Comparison of ENCODE assay signal across 12 cellular contexts in genomic region chr7:151019130-151019447, GRCh38. TPM values are rescaled to one million over a fixed set of nuclear protein-coding genes. Genes with fewer than 3 reads are reported as not detected.
DNase-seq lines count a peak whose midpoint lies in the region; ATAC-seq and TF ChIP-seq lines count a peak whose summit lies in the region.
"Had no signal": no experiment of that assay in that cellular context is flagged by ENCODE, and none has a peak within 500 bp of the region (broad histone marks: within the 10 kb centered on the region; RNA-seq: fewer than 3 reads in every experiment).

No MANE protein-coding gene starts in this region.

- H3K9me3 ChIP-seq in CD4-positive, alpha-beta T cell (ENCODE audit: control insufficient read depth, low read length): no peaks in the 10 kb centered on the region
- no peaks in the 10 kb centered on the region for H3K9me3 ChIP-seq in SK-N-MC (ENCODE audit: low read depth, low read length)
- H3K9me3 ChIP-seq in psoas muscle: no peaks in the 10 kb centered on the region

- H3K4me3 ChIP-seq in SK-N-MC (peak overlapping the region; percentile 74), psoas muscle (peak overlapping the region; percentile 51)

- no peak for DNase-seq in CD4-positive, alpha-beta T cell
- DNase-seq in SK-N-MC (ENCODE audit: low read depth, low spot score): no peak
- DNase-seq in glutamatergic neuron: no peak
- no peak for DNase-seq in psoas muscle
- DNase-seq in activated CD4-positive, CD25-positive, alpha-beta regulatory T cell (lab: John Stamatoyannopoulos, UW): no peak
- no peak for DNase-seq in glomerular visceral epithelial cell (ENCODE audit: extremely low spot score)
- DNase-seq in activated effector memory CD4-positive, alpha-beta T cell treated with anti-CD3 and anti-CD28 coated beads, Interleukin-2, amount 50 U/mL, for 16 hours: no peak
- DNase-seq in HEK293T (ENCODE audit: extremely low spot score): no peak
- DNase-seq: activated gamma-delta T cell treated with Interleukin-2 at 50 U/mL for 16 hours; stimulated activated CD4-positive, alpha-beta T cell treated with anti-CD3 and anti-CD28 coated beads, Interleukin-2, amount 100 ng/mL, for 48 hours had no signal

- no peak overlapping the region for H3K27ac ChIP-seq in CD4-positive, alpha-beta T cell (ENCODE audit: low read depth, low read length)
- H3K27ac ChIP-seq in SK-N-MC: no peak overlapping the region
- H3K27ac ChIP-seq in psoas muscle: no peak overlapping the region

- 17 to 21% (median 18%) methylated on average over 13 to 20 of the region's 20 CpGs for WGBS in psoas muscle, 3 donors

- TF ChIP-seq CTCF in CD4-positive, alpha-beta T cell (IDR thresholded peaks at IDR 0.05): no peak
- no peak for TF ChIP-seq CTCF in glutamatergic neuron (IDR thresholded peaks at IDR 0.05; ENCODE audit: partially characterized antibody, unreplicated experiment)
- TF ChIP-seq CTCF in psoas muscle (IDR thresholded peaks at IDR 0.05): no peak

- peak overlapping the region; percentile 82 for H3K4me3 Mint-ChIP-seq in CD4-positive, alpha-beta T cell
- peak overlapping the region; percentile 70 for H3K4me3 Mint-ChIP-seq in glutamatergic neuron (ENCODE audit: unreplicated experiment)

- H3K9me3 Mint-ChIP-seq in CD4-positive, alpha-beta T cell: no peaks in the 10 kb centered on the region
- H3K9me3 Mint-ChIP-seq in glutamatergic neuron (ENCODE audit: unreplicated experiment): peaks cover 31% of the 10 kb centered on the region

- peaks cover 8% of the 10 kb centered on the region for H3K36me3 Mint-ChIP-seq in CD4-positive, alpha-beta T cell (ENCODE audit: low read depth)
- no peaks in the 10 kb centered on the region for H3K36me3 Mint-ChIP-seq in glutamatergic neuron (ENCODE audit: unreplicated experiment)

- no peak overlapping the region for H3K9ac ChIP-seq in SK-N-MC (ENCODE audit: insufficient read length)

- ATAC-seq in CD4-positive, alpha-beta T cell (ENCODE audit: poor library complexity): no peak
- peak in 2 of 4 donors; percentile 3 to 7 for ATAC-seq in psoas muscle

- peak overlapping the region; percentile 47 for H3K27ac Mint-ChIP-seq in CD4-positive, alpha-beta T cell
- H3K27ac Mint-ChIP-seq in glutamatergic neuron (ENCODE audit: unreplicated experiment): peak overlapping the region; percentile 98

- POLR2A ChIA-PET in CD4-positive, alpha-beta T cell (lab: Charles Lee): interaction anchor here (0.6 to 4.7 kb wide), 13 partner anchors 9 to 538 kb away, joined by 3 to 50 read pairs (median 4); partner anchors contain the start of genes ABCB8 and FASTK
- POLR2A ChIA-PET in HEK293T (lab: Yijun Ruan, JAX): interaction anchor here (0.9 to 2.9 kb wide), 4 partner anchors 9 to 99 kb away, joined by 3 to 30 read pairs (median 4); partner anchors contain the start of gene ABCB8

- H3K36me3 ChIP-seq in SK-N-MC (ENCODE audit: insufficient read depth, low read length): no peaks in the 10 kb centered on the region
- no peaks in the 10 kb centered on the region for H3K36me3 ChIP-seq in psoas muscle (ENCODE audit: insufficient read depth in 1 of 2, low read depth in 1 of 2)

- H3K4me1 Mint-ChIP-seq in CD4-positive, alpha-beta T cell (ENCODE audit: low read depth): peaks cover 52% of the 10 kb centered on the region
- peaks cover 37% of the 10 kb centered on the region for H3K4me1 Mint-ChIP-seq in glutamatergic neuron (ENCODE audit: low read depth, unreplicated experiment)

- intact Hi-C loops in CD4-positive, alpha-beta T cell (cut with DNase I, micrococcal nuclease): loop anchor here (5.0 to 10.0 kb wide), 3 partner anchors 38 to 916 kb away; partner anchors contain the start of genes CDK5 (in 2 of the 2) and SLC4A2 (in 2 of the 2)
- intact Hi-C loops in psoas muscle (cut with DNase I): no loop called here

- CTCF ChIA-PET in CD4-positive, alpha-beta T cell (lab: Charles Lee): interaction anchor here (0.8 to 4.6 kb wide), 14 partner anchors 9 to 81 kb away, joined by 3 to 39 read pairs (median 6); partner anchors contain the start of gene ABCB8
- CTCF ChIA-PET in HEK293T (lab: Yijun Ruan, JAX): interaction anchor here (0.5 to 3.9 kb wide), 12 partner anchors 8 to 297 kb away, joined by 3 to 40 read pairs (median 5); partner anchors contain the start of gene ABCB8

- peaks cover 8% of the 10 kb centered on the region for H3K4me1 ChIP-seq in psoas muscle

- peaks cover 10% of the 10 kb centered on the region for H3K27me3 Mint-ChIP-seq in CD4-positive, alpha-beta T cell
- H3K27me3 Mint-ChIP-seq in glutamatergic neuron (ENCODE audit: unreplicated experiment): peaks cover 28% of the 10 kb centered on the region

- peaks cover 7% of the 10 kb centered on the region for H3K27me3 ChIP-seq in CD4-positive, alpha-beta T cell (ENCODE audit: control insufficient read depth, insufficient read depth, low read length)
- peaks cover 0 to 55% (median 3%) of the 10 kb centered on the region in 3 donors for H3K27me3 ChIP-seq in psoas muscle (ENCODE audit: insufficient read depth in 3 of 3, low read length in 2 of 3)

TF ChIP-seq in HEK293T, 16 proteins besides CTCF, POLR2A, EP300 and RAD21:
- no peak for TF ChIP-seq SP1 (IDR thresholded peaks at IDR 0.05)
- TF ChIP-seq NFRKB (IDR thresholded peaks at IDR 0.05): no peak
- TF ChIP-seq ZNF384 (IDR thresholded peaks at IDR 0.05): no peak
- TF ChIP-seq PKNOX1 (IDR thresholded peaks at IDR 0.05): no peak
- no peak for TF ChIP-seq ARNT (IDR thresholded peaks at IDR 0.05)
- TF ChIP-seq L3MBTL2 (conservative IDR thresholded peaks at IDR 0.05): no peak
- TF ChIP-seq BHLHE40 (IDR thresholded peaks at IDR 0.05; ENCODE audit: borderline replicate concordance): no peak

RNA-seq across cellular contexts. Expression of gene ATG9B, which starts 5.2 kb away (rescaled TPM):
- total RNA-seq in CD4-positive, alpha-beta T cell: 10 to 100 TPM; 16.8 to 17.1 TPM
- total RNA-seq in glutamatergic neuron (ENCODE audit: unreplicated experiment) (9.4 TPM), psoas muscle (not detected)
- polyA plus RNA-seq in psoas muscle: under 1 TPM; 0.12 to 0.18 (median 0.18) TPM
- total RNA-seq: lung microvascular endothelial cell had no signal

RNA-seq across cellular contexts. Expression of gene ABCB8, which starts 9.2 kb away (rescaled TPM):
- 10 to 100 TPM; 57.0 to 62.2 TPM for total RNA-seq in CD4-positive, alpha-beta T cell
- total RNA-seq in glutamatergic neuron (ENCODE audit: unreplicated experiment) (57.1 TPM), psoas muscle (10 to 100 TPM; 13.2 to 20.7 (median 19.2) TPM)
- 10 to 100 TPM in 2 of 3 donors, 1 to 10 TPM in 1; 9.3 to 16.6 (median 12.9) TPM for polyA plus RNA-seq in psoas muscle

RNA-seq across cellular contexts. Expression of gene NOS3, which starts 28.3 kb away (rescaled TPM):
- total RNA-seq in CD4-positive, alpha-beta T cell: 1 to 10 TPM; 3.9 to 7.1 TPM
- total RNA-seq in glutamatergic neuron (ENCODE audit: unreplicated experiment) (0.86 TPM), psoas muscle (10 to 100 TPM in 1 of 4 donors, 1 to 10 TPM in 3; 5.8 to 13.2 (median 6.3) TPM)
- polyA plus RNA-seq in psoas muscle: 1 to 10 TPM; 1.4 to 5.7 (median 5.0) TPM
- total RNA-seq: LHCN-M2 had no signal

RNA-seq across cellular contexts. Expression of gene ASIC3, which starts 29.2 kb away (rescaled TPM):
- 10 to 100 TPM; 13.8 to 15.2 TPM for total RNA-seq in CD4-positive, alpha-beta T cell
- total RNA-seq in glutamatergic neuron (ENCODE audit: unreplicated experiment) (10.8 TPM), psoas muscle (1 to 10 TPM; 2.1 to 6.2 (median 3.9) TPM)
- polyA plus RNA-seq in psoas muscle: 1 to 10 TPM; 1.8 to 5.0 (median 1.8) TPM

RNA-seq across cellular contexts. Expression of gene CDK5, which starts 38.6 kb away (rescaled TPM):
- total RNA-seq in CD4-positive, alpha-beta T cell: 1 to 10 TPM; 3.1 to 3.5 TPM
- total RNA-seq in glutamatergic neuron (ENCODE audit: unreplicated experiment): 52.9 TPM
- total RNA-seq in psoas muscle: 1 to 10 TPM; 3.8 to 6.4 (median 5.4) TPM
- polyA plus RNA-seq in psoas muscle: 10 to 100 TPM in 1 of 3 donors, 1 to 10 TPM in 2; 5.7 to 15.2 (median 6.2) TPM

Comparison
In these comparisons a context has a peak if more than half of its experiments do, and no peak if none do; other contexts are left out.
1. intact Hi-C loops: an anchor here in CD4-positive, alpha-beta T cell (5.0 to 10.0 kb wide); none called in psoas muscle.